40 cellular contexts compared by ENCODE assay signal in the genomic region with DNA sequence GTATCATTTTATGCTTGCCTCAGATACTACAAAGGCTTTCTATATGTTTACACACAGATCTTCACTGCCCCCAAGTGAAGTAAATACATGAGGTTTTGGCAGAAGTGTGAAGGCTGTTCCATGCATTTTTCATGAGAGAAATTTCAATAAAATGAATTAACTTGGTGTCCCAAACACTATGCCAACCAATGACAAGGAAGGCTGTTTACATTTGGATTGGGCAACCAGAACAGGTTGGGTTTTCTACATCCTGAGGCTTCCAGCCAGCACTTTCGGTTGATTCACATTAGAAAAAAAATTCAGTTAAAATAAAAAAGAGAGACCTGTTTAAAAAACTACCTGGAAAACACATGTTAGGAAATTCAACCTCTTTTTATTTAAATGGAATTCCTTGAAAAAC.
"Had no signal": no experiment of that assay in that cellular context is flagged by ENCODE, and none has a peak within 500 bp of the region (broad histone marks: within the 10 kb centered on the region; RNA-seq: fewer than 3 reads in every experiment).

No MANE protein-coding gene starts in this region.

- H3K27ac ChIP-seq: adrenal gland, ascending aorta, body of pancreas, brain microvascular endothelial cell, breast epithelium, cardiac muscle cell had no signal

- H3K36me3 Mint-ChIP-seq: activated naive CD4-positive, alpha-beta T cell treated with anti-CD3 and anti-CD28 coated beads, Interleukin-2, amount 10 ng/mL, durations not matched to agents 7 days and 5 days; activated naive CD4-positive, alpha-beta T cell treated with anti-CD3 and anti-CD28 coated beads, Interleukin-2, amount 50 U/mL, for 24 hours; activated naive CD4-positive, alpha-beta T cell treated with anti-CD3 and anti-CD28 coated beads, Interleukin-2, amount 50 U/mL, for 72 hours; activated naive CD8-positive, alpha-beta T cell; activated naive CD8-positive, alpha-beta T cell treated with anti-CD3 and anti-CD28 coated beads for 36 hours; activated naive CD8-positive, alpha-beta T cell treated with anti-CD3 and anti-CD28 coated beads, Interleukin-2, amount 10 ng/mL, durations not matched to agents 7 days and 5 days; brain had no signal

- H3K9me3 Mint-ChIP-seq: activated naive CD4-positive, alpha-beta T cell treated with anti-CD3 and anti-CD28 coated beads for 36 hours; activated naive CD8-positive, alpha-beta T cell treated with anti-CD3 and anti-CD28 coated beads for 36 hours; activated naive CD8-positive, alpha-beta T cell treated with anti-CD3 and anti-CD28 coated beads, Interleukin-2, amount 10 ng/mL, durations not matched to agents 7 days and 5 days; activated T-helper 17 cell treated with anti-CD3 and anti-CD28 coated beads, Interleukin-2, amount 50 U/mL, for 72 hours had no signal

- H3K4me1 ChIP-seq: adrenal gland, ascending aorta, body of pancreas, breast epithelium had no signal

- H3K9me3 ChIP-seq: adrenal gland, ascending aorta, body of pancreas, breast epithelium had no signal

- H3K4me1 Mint-ChIP-seq: activated naive CD4-positive, alpha-beta T cell treated with anti-CD3 and anti-CD28 coated beads, Interleukin-2, amount 10 ng/mL, durations not matched to agents 7 days and 5 days; activated naive CD4-positive, alpha-beta T cell treated with anti-CD3 and anti-CD28 coated beads, Interleukin-2, amount 50 U/mL, for 24 hours; activated naive CD8-positive, alpha-beta T cell treated with anti-CD3 and anti-CD28 coated beads for 36 hours; activated naive CD8-positive, alpha-beta T cell treated with anti-CD3 and anti-CD28 coated beads, Interleukin-2, amount 10 ng/mL, durations not matched to agents 7 days and 5 days; activated naive CD8-positive, alpha-beta T cell treated with anti-CD3 and anti-CD28 coated beads, Interleukin-2, amount 50 U/mL, for 24 hours; activated T-helper 17 cell treated with anti-CD3 and anti-CD28 coated beads, Interleukin-2, amount 50 U/mL, for 72 hours; central memory CD8-positive, alpha-beta T cell had no signal

- H3K27ac Mint-ChIP-seq: activated naive CD4-positive, alpha-beta T cell treated with anti-CD3 and anti-CD28 coated beads for 36 hours; activated naive CD4-positive, alpha-beta T cell treated with anti-CD3 and anti-CD28 coated beads, Interleukin-2, amount 10 ng/mL, durations not matched to agents 7 days and 5 days; activated naive CD4-positive, alpha-beta T cell treated with anti-CD3 and anti-CD28 coated beads, Interleukin-2, amount 50 U/mL, for 24 hours; activated naive CD4-positive, alpha-beta T cell treated with anti-CD3 and anti-CD28 coated beads, Interleukin-2, amount 50 U/mL, for 72 hours; activated naive CD8-positive, alpha-beta T cell; activated naive CD8-positive, alpha-beta T cell treated with anti-CD3 and anti-CD28 coated beads for 36 hours; activated naive CD8-positive, alpha-beta T cell treated with anti-CD3 and anti-CD28 coated beads, Interleukin-2, amount 10 ng/mL, durations not matched to agents 7 days and 5 days; activated naive CD8-positive, alpha-beta T cell treated with anti-CD3 and anti-CD28 coated beads, Interleukin-2, amount 50 U/mL, for 24 hours; activated T-cell treated with anti-CD3 and anti-CD28 coated beads, Interleukin-2, amount 50 U/mL, for 24 hours; activated T-cell treated with anti-CD3 and anti-CD28 coated beads, Interleukin-2, amount 50 U/mL, for 72 hours; activated T-helper 1 cell treated with anti-CD3 and anti-CD28 coated beads, Interleukin-12 subunit alpha, Interleukin-12 subunit beta, Interleukin-2, Interleukin-4 antibody, amounts not matched to agents 30 ng/mL and 10 ng/mL and 1 ng/mL, durations not matched to agents 14 hours and 24 hours and 36 hours; activated T-helper 17 cell treated with anti-CD3 and anti-CD28 coated beads, Interleukin-2, amount 50 U/mL, for 72 hours; activated T-helper 2 cell treated with anti-CD3 and anti-CD28 coated beads, Interferon-gamma antibody, Interleukin-2, Interleukin-4, amounts not matched to agents 10 μg/mL and 5 μg/mL and 100 μg/mL, durations not matched to agents 14 hours and 24 hours and 36 hours; brain had no signal

- ATAC-seq: activated naive CD4-positive, alpha-beta T cell treated with anti-CD3 and anti-CD28 coated beads, Interleukin-2, amount 50 U/mL, for 72 hours; activated naive CD8-positive, alpha-beta T cell treated with anti-CD3 and anti-CD28 coated beads, Interleukin-2, amount 50 U/mL, for 24 hours; activated T-cell treated with anti-CD3 and anti-CD28 coated beads, Interleukin-2, amount 50 U/mL, for 4 hours; activated T-cell treated with anti-CD3 and anti-CD28 coated beads, Interleukin-2, amount 50 U/mL, for 72 hours; activated T-helper 17 cell treated with anti-CD3 and anti-CD28 coated beads, Interleukin-2, amount 50 U/mL, for 72 hours; body of pancreas had no signal

- FAIRE-seq: astrocyte, bronchial epithelial cell had no signal

- H3K4me3 Mint-ChIP-seq: activated naive CD4-positive, alpha-beta T cell treated with anti-CD3 and anti-CD28 coated beads for 36 hours; activated naive CD4-positive, alpha-beta T cell treated with anti-CD3 and anti-CD28 coated beads, Interleukin-2, amount 10 ng/mL, durations not matched to agents 7 days and 5 days; activated naive CD4-positive, alpha-beta T cell treated with anti-CD3 and anti-CD28 coated beads, Interleukin-2, amount 50 U/mL, for 24 hours; activated naive CD8-positive, alpha-beta T cell; activated naive CD8-positive, alpha-beta T cell treated with anti-CD3 and anti-CD28 coated beads for 36 hours; activated naive CD8-positive, alpha-beta T cell treated with anti-CD3 and anti-CD28 coated beads, Interleukin-2, amount 10 ng/mL, durations not matched to agents 7 days and 5 days; activated naive CD8-positive, alpha-beta T cell treated with anti-CD3 and anti-CD28 coated beads, Interleukin-2, amount 50 U/mL, for 24 hours; activated T-cell treated with anti-CD3 and anti-CD28 coated beads, Interleukin-2, amount 50 U/mL, for 24 hours; activated T-cell treated with anti-CD3 and anti-CD28 coated beads, Interleukin-2, amount 50 U/mL, for 4 hours; activated T-cell treated with anti-CD3 and anti-CD28 coated beads, Interleukin-2, amount 50 U/mL, for 72 hours; activated T-helper 1 cell treated with anti-CD3 and anti-CD28 coated beads, Interleukin-12 subunit alpha, Interleukin-12 subunit beta, Interleukin-2, Interleukin-4 antibody, amounts not matched to agents 30 ng/mL and 10 ng/mL and 1 ng/mL, durations not matched to agents 14 hours and 24 hours and 36 hours; activated T-helper 17 cell treated with anti-CD3 and anti-CD28 coated beads, Interleukin-2, amount 50 U/mL, for 72 hours; brain; central memory CD8-positive, alpha-beta T cell had no signal

- DNase-seq: activated effector memory CD4-positive, alpha-beta T cell treated with anti-CD3 and anti-CD28 coated beads, Interleukin-2, amount 50 U/mL, for 16 hours; activated effector memory CD4-positive, alpha-beta T cell treated with Interleukin-2 at 50 U/mL for 16 hours; activated gamma-delta T cell; activated gamma-delta T cell treated with Interleukin-2 at 50 U/mL for 16 hours; activated naive CD4-positive, alpha-beta T cell; activated naive CD4-positive, alpha-beta T cell treated with anti-CD3 and anti-CD28 coated beads for 36 hours; activated naive CD4-positive, alpha-beta T cell treated with anti-CD3 and anti-CD28 coated beads, Interleukin-2, amount 10 ng/mL, durations not matched to agents 7 days and 5 days; activated naive CD4-positive, alpha-beta T cell treated with anti-CD3 and anti-CD28 coated beads, Interleukin-2, amount 50 U/mL, for 16 hours; activated naive CD4-positive, alpha-beta T cell treated with Interleukin-2 at 50 U/mL for 16 hours; activated naive CD8-positive, alpha-beta T cell treated with anti-CD3 and anti-CD28 coated beads for 36 hours; activated naive CD8-positive, alpha-beta T cell treated with anti-CD3 and anti-CD28 coated beads, Interleukin-2, amount 10 ng/mL, durations not matched to agents 7 days and 5 days; activated naive CD8-positive, alpha-beta T cell treated with anti-CD3 and anti-CD28 coated beads, Interleukin-2, amount 50 U/mL, for 24 hours; activated T-cell treated with anti-CD3 and anti-CD28 coated beads, Interleukin-2, amount 50 U/mL, for 1 hour; activated T-cell treated with anti-CD3 and anti-CD28 coated beads, Interleukin-2, amount 50 U/mL, for 24 hours; activated T-cell treated with anti-CD3 and anti-CD28 coated beads, Interleukin-2, amount 50 U/mL, for 4 hours; activated T-cell treated with anti-CD3 and anti-CD28 coated beads, Interleukin-2, amount 50 U/mL, for 48 hours; activated T-cell treated with anti-CD3 and anti-CD28 coated beads, Interleukin-2, amount 50 U/mL, for 72 hours; adrenal gland; amniotic stem cell; amygdala; anterior cingulate cortex; aorta; body of pancreas; brain microvascular endothelial cell; caudate nucleus; central memory CD4-positive, alpha-beta T cell; cerebellar nuclear complex had no signal

- H3K4me3 ChIP-seq: adrenal gland, ascending aorta, body of pancreas, breast epithelium, cardiac muscle cell had no signal

- H3K27me3 Mint-ChIP-seq: activated naive CD4-positive, alpha-beta T cell treated with anti-CD3 and anti-CD28 coated beads, Interleukin-2, amount 10 ng/mL, durations not matched to agents 7 days and 5 days; activated naive CD4-positive, alpha-beta T cell treated with anti-CD3 and anti-CD28 coated beads, Interleukin-2, amount 50 U/mL, for 24 hours; activated naive CD8-positive, alpha-beta T cell; activated naive CD8-positive, alpha-beta T cell treated with anti-CD3 and anti-CD28 coated beads for 36 hours; activated naive CD8-positive, alpha-beta T cell treated with anti-CD3 and anti-CD28 coated beads, Interleukin-2, amount 10 ng/mL, durations not matched to agents 7 days and 5 days; activated T-cell treated with anti-CD3 and anti-CD28 coated beads, Interleukin-2, amount 50 U/mL, for 24 hours; central memory CD8-positive, alpha-beta T cell had no signal

- H3K27me3 ChIP-seq: adrenal gland, ascending aorta, body of pancreas, brain microvascular endothelial cell, breast epithelium, cardiac muscle cell had no signal

- H3K36me3 ChIP-seq: adrenal gland, ascending aorta, brain microvascular endothelial cell, breast epithelium, cardiac muscle cell had no signal
